Comparison of ENCODE assay signal across 8 cellular contexts in the genomic region with DNA sequence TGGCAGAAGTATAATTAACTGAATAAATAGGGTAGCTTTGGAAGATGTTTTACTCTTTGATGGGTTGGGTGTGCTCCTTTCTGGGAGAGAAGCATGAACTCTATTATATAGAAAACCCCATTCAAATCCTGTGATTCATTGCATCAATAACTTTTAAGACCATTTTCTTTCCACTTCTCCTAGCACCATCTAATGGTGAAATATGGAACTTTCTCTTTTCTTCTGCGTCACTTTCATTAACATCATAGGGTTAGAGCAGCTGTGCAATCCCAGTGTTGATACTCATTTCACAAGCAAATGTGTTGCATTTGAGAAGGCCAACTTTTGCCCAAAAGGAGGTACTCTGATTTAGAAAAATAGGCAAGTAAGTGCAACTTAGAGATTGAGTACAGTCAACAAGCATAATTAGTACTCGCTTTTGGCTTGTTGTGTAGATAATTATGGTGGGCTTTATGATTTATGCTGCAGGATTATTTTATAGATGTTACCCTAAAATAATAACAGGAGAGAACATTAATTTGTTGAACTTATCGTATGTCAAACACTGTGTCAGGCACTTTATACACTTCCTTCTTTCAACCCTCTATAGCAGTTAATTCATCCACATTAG.
DNase-seq lines count a peak whose midpoint lies in the region; ATAC-seq, FAIRE-seq and TF ChIP-seq lines count a peak whose summit lies in the region.

No MANE protein-coding gene starts in this region.

- peak; percentile 86 for ATAC-seq in GM19372 (IDR thresholded peaks at IDR 0.05; ENCODE audit: low read depth, unreplicated experiment)
- peak; percentile 86 for ATAC-seq in HG03354 (IDR thresholded peaks at IDR 0.05; ENCODE audit: poor library complexity, severe bottlenecking, unreplicated experiment)
- peak; percentile 24 for ATAC-seq in K562

- H2AFZ ChIP-seq in K562 (ENCODE audit: low read depth, low read length): no peak overlapping the region

- POLR2A ChIA-PET in K562 (lab: Yijun Ruan, JAX): interaction anchor here (0.7 to 4.6 kb wide), 11 partner anchors 9 to 209 kb away, joined by 3 to 41 read pairs (median 3); a partner anchor contains a TSS

- TF ChIP-seq POLR2A in K562 (conservative IDR thresholded peaks at IDR 0.05) (peak; percentile 88), suprapubic skin (IDR thresholded peaks at IDR 0.05) (no peak)

- TF ChIP-seq EP300 in K562 (IDR thresholded peaks at IDR 0.05; ENCODE audit: low read length) (no peak; the same call in 1 of the 2 replicates), suprapubic skin (IDR thresholded peaks at IDR 0.05) (no peak)

- no peaks in the 10 kb centered on the region for H3K9me3 ChIP-seq in K562 (replicated peaks; ENCODE audit: control insufficient read depth, insufficient read depth, low read depth, low read length)
- no peaks in the 10 kb centered on the region for H3K9me3 ChIP-seq in kidney (ENCODE audit: control insufficient read depth in 1 of 2, low read length in 2 of 2)
- H3K9me3 ChIP-seq in suprapubic skin: no peaks in the 10 kb centered on the region

- no peak for FAIRE-seq in K562 (lab: Jason Lieb, UNC)
- FAIRE-seq in kidney (lab: Jason Lieb, UNC): peak; percentile 83

- TF ChIP-seq RAD21 in K562 (CRISPR knock-in tag; conservative IDR thresholded peaks at IDR 0.05 in 1 of 2, IDR thresholded peaks at IDR 0.05 in 1 of 2): peak; percentile 89 to 91

- peak overlapping the region; percentile 94 for H3K4me2 ChIP-seq in K562 (ENCODE audit: insufficient read depth, low read length)

- intact Hi-C loops in K562 (cut with micrococcal nuclease) (loop anchor here (1.0 kb wide), 2 partner anchors 94 to 131 kb away; a partner anchor contains a TSS), kidney (cut with DNase I) (loop anchor here (5.0 kb wide), 1 partner anchor 89 kb away; no protein-coding TSS in a partner anchor)

- DNase-seq in DMS 273 treated with DMSO at 0.1 percent for 48 hours (lab: John Stamatoyannopoulos, UW) (peak; percentile 39), NCI-H446 (lab: John Stamatoyannopoulos, UW) (peak; percentile 14 to 62), K562 (ENCODE audit: extremely low read depth in 1 of 4, low spot score in 3 of 4) (peak; percentile 44 to 85 (median 62)), kidney (no peak), suprapubic skin (ENCODE audit: low spot score in 2 of 2) (no peak)
- DNase-seq in activated CD4-positive, alpha-beta T cell treated with anti-CD3 and anti-CD28 coated beads, Interleukin-2, amount 50 U/mL, for 48 hours: no peak

- in situ Hi-C loops in K562 (cut with MboI): no loop called here

- H3K27ac ChIP-seq in K562 (ENCODE audit: extremely low read depth, low read depth, low read length) (peak overlapping the region; percentile 2; the same call in 1 of the 3 replicates), kidney (ENCODE audit: low read depth in 2 of 2, low read length in 2 of 2) (no peak overlapping the region), suprapubic skin (no peak overlapping the region)

- peaks cover 33% of the 10 kb centered on the region for H4K20me1 ChIP-seq in K562 (replicated peaks; ENCODE audit: control insufficient read depth, insufficient read depth, low read length)

- no peaks in the 10 kb centered on the region for H3K9me1 ChIP-seq in K562 (ENCODE audit: control insufficient read depth, insufficient read depth, low read length)

- no peaks in the 10 kb centered on the region for H3K27me3 ChIP-seq in K562 (ENCODE audit: control insufficient read depth in 2 of 2, insufficient read depth in 2 of 2, low read length in 2 of 2)
- H3K27me3 ChIP-seq in suprapubic skin: no peaks in the 10 kb centered on the region

- H3K9ac ChIP-seq in K562 (ENCODE audit: insufficient read depth in 1 of 2, low read depth in 2 of 2, low read length in 2 of 2) (peak overlapping the region in 1 of 2 experiments; percentile 82; a peak in 2 of 4 replicates), kidney (ENCODE audit: low read length in 2 of 2) (no peak overlapping the region)

- 30% methylated on average over 3 of the region's 3 CpGs for WGBS in K562 (ENCODE audit: insufficient coverage, low coverage, missing lambda C conversion rate)
- 51% methylated on average over 3 of the region's 3 CpGs for WGBS in suprapubic skin

- peaks cover 100% of the 10 kb centered on the region for H3K79me2 ChIP-seq in K562 (ENCODE audit: control insufficient read depth, insufficient read depth, low read length)

- TF ChIP-seq CTCF in K562 (IDR thresholded peaks at IDR 0.05 in 2 of 3, conservative IDR thresholded peaks at IDR 0.05 in 1 of 3; ENCODE audit: insufficient read depth in 2 of 3, low read depth in 1 of 3, low read length in 3 of 3) (peak; percentile 58 to 84 (median 78); a peak in 5 of 6 replicates), kidney (IDR thresholded peaks at IDR 0.05; ENCODE audit: borderline replicate concordance, extremely low read depth, insufficient read depth) (peak; percentile 63), suprapubic skin (IDR thresholded peaks at IDR 0.05) (peak; percentile 48 to 58)

- H3K36me3 ChIP-seq in K562 (ENCODE audit: control insufficient read depth, insufficient read depth, low read length) (peaks cover 84% of the 10 kb centered on the region), kidney (ENCODE audit: control insufficient read depth in 1 of 2, insufficient read depth in 2 of 2, low read length in 2 of 2) (no peaks in the 10 kb centered on the region), suprapubic skin (no peaks in the 10 kb centered on the region)

- H3K4me3 ChIP-seq in K562 (peak overlapping the region; percentile 54), kidney (ENCODE audit: low read length in 2 of 2) (no peak overlapping the region), suprapubic skin (no peak overlapping the region)

- H3K4me1 ChIP-seq in K562 (replicated peaks in 1 of 2; ENCODE audit: control insufficient read depth in 2 of 2, insufficient read depth in 2 of 2, low read length in 2 of 2): peaks cover 3 to 54% of the 10 kb centered on the region in 2 experiments
- H3K4me1 ChIP-seq in kidney (ENCODE audit: control insufficient read depth in 1 of 2, insufficient read depth in 1 of 2, low read depth in 1 of 2, low read length in 2 of 2): peaks cover 0 to 2% of the 10 kb centered on the region in 2 donors
- no peaks in the 10 kb centered on the region for H3K4me1 ChIP-seq in suprapubic skin

- no TSS peak for BruUV-seq in K562 (replicated peaks; lab: Mats Ljungman, UMichigan)

- CTCF ChIA-PET in K562 (lab: Yijun Ruan, JAX; ENCODE audit: low intra/inter-chr PET ratio): interaction anchor here (1.0 to 9.0 kb wide), 6 partner anchors 86 to 290 kb away, joined by 3 to 129 read pairs (median 6); a partner anchor contains a TSS

TF ChIP-seq in K562, 482 proteins besides CTCF, POLR2A, EP300 and RAD21 (continues in another document):
- TF ChIP-seq MEIS2 (IDR thresholded peaks at IDR 0.05; ENCODE audit: partially characterized antibody) (peak; percentile 50), DPF2 (IDR thresholded peaks at IDR 0.05) (0 out of 2 replicates have a peak, but pooled peaks have one; percentile 33), KLF13 (tag; IDR thresholded peaks at IDR 0.05; ENCODE audit: borderline replicate concordance, low read depth) (no peak), CCNT2 (IDR thresholded peaks at IDR 0.05; ENCODE audit: borderline replicate concordance, extremely low read depth, insufficient read length, low read depth, low read length) (peak; percentile 71), ZNF717 (CRISPR knock-in tag; IDR thresholded peaks at IDR 0.05) (peak; percentile 95), MTA1 (IDR thresholded peaks at IDR 0.05; ENCODE audit: borderline replicate concordance) (no peak), HMGN3 (IDR thresholded peaks at IDR 0.05; ENCODE audit: borderline replicate concordance, extremely low read depth, insufficient read length, low read depth, low read length) (no peak), TEAD4 (IDR thresholded peaks at IDR 0.05; ENCODE audit: low read length) (peak; percentile 12; the same call in 1 of the 2 replicates), TEAD4 (CRISPR knock-in tag; IDR thresholded peaks at IDR 0.05; ENCODE audit: borderline replicate concordance) (no peak), KLF10 (CRISPR knock-in tag; IDR thresholded peaks at IDR 0.05) (peak; percentile 90), ZFPM2 (CRISPR knock-in tag; IDR thresholded peaks at IDR 0.05) (peak; percentile 16), MYNN (IDR thresholded peaks at IDR 0.05) (peak; percentile 84), MYNN (CRISPR knock-in tag; IDR thresholded peaks at IDR 0.05) (no peak), TEAD2 (tag; IDR thresholded peaks at IDR 0.05) (no peak), CC2D1A (IDR thresholded peaks at IDR 0.05) (peak; percentile 35; the same call in 1 of the 2 replicates), FIP1L1 (IDR thresholded peaks at IDR 0.05; ENCODE audit: low read depth, low read length, poor library complexity, severe bottlenecking) (peak; percentile 29), PML (IDR thresholded peaks at IDR 0.05; ENCODE audit: low read length) (peak; percentile 69; the same call in 1 of the 2 replicates), RB1 (IDR thresholded peaks at IDR 0.05; ENCODE audit: low read depth) (peak; percentile 57), ZNF780A (CRISPR knock-in tag; IDR thresholded peaks at IDR 0.05) (peak; percentile 71; the same call in 1 of the 2 replicates)
- TF ChIP-seq, protein P1, sequence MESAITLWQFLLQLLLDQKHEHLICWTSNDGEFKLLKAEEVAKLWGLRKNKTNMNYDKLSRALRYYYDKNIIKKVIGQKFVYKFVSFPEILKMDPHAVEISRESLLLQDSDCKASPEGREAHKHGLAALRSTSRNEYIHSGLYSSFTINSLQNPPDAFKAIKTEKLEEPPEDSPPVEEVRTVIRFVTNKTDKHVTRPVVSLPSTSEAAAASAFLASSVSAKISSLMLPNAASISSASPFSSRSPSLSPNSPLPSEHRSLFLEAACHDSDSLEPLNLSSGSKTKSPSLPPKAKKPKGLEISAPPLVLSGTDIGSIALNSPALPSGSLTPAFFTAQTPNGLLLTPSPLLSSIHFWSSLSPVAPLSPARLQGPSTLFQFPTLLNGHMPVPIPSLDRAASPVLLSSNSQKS (CRISPR knock-in tag; IDR thresholded peaks at IDR 0.05): no peak; the same call in 1 of the 2 replicates
- TF ChIP-seq, protein P2, sequence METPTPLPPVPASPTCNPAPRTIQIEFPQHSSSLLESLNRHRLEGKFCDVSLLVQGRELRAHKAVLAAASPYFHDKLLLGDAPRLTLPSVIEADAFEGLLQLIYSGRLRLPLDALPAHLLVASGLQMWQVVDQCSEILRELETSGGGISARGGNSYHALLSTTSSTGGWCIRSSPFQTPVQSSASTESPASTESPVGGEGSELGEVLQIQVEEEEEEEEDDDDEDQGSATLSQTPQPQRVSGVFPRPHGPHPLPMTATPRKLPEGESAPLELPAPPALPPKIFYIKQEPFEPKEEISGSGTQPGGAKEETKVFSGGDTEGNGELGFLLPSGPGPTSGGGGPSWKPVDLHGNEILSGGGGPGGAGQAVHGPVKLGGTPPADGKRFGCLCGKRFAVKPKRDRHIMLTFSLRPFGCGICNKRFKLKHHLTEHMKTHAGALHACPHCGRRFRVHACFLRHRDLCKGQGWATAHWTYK (CRISPR knock-in tag; IDR thresholded peaks at IDR 0.05): peak; percentile 90; the same call in 1 of the 2 replicates

Comparison
In these comparisons a context has a peak if more than half of its experiments do, and no peak if none do; other contexts are left out.
1. DNase-seq: peak in DMS 273 treated with DMSO at 0.1 percent for 48 hours (single experiment), NCI-H446 (2 of 2) and K562 (4 of 4); none in kidney (single experiment), suprapubic skin (0 of 2) and activated CD4-positive, alpha-beta T cell treated with anti-CD3 and anti-CD28 coated beads, Interleukin-2, amount 50 U/mL, for 48 hours (0 of 2).
2. ATAC-seq: peak in every context shown above with its lines; median percentile 86 in GM19372; 86 in HG03354; 24 in K562.
3. Peak in every context shown above with its lines, with median percentiles within 50 percentile points of each other: CTCF ChIP-seq.